ENCODE assay signal across 1 cellular context in genomic region chr1:6052543-6053205, GRCh38.
A peak's percentile ranks its signal among the peaks of the same experiment; 100 is the strongest.
TF ChIP-seq lines count a peak whose summit lies in the region.

No MANE protein-coding gene starts in this region.

TF ChIP-seq in H1, 55 proteins besides CTCF, POLR2A, EP300 and RAD21 (continued from another document):
- TF ChIP-seq YY1 (IDR thresholded peaks at IDR 0.05; ENCODE audit: low read depth, low read length) = no peak
- no peak for TF ChIP-seq KDM1A (IDR thresholded peaks at IDR 0.05; ENCODE audit: borderline replicate concordance, low read length)
- TF ChIP-seq SIRT6 (IDR thresholded peaks at IDR 0.05; ENCODE audit: low read length) = no peak
- no peak for TF ChIP-seq SUZ12 (IDR thresholded peaks at IDR 0.05; ENCODE audit: low read length)
- no peak for TF ChIP-seq NANOG (IDR thresholded peaks at IDR 0.05; ENCODE audit: insufficient read depth, low read depth, low read length, poor library complexity, severe bottlenecking)
- no peak for TF ChIP-seq SIX5 (IDR thresholded peaks at IDR 0.05; ENCODE audit: low read depth, low read length)
- TF ChIP-seq FOSL1 (IDR thresholded peaks at IDR 0.05; ENCODE audit: insufficient read depth, low read depth, low read length) = no peak
- no peak for TF ChIP-seq KDM4A (IDR thresholded peaks at IDR 0.05; ENCODE audit: low read depth, low read length, severe bottlenecking)
- no peak for TF ChIP-seq SRF (IDR thresholded peaks at IDR 0.05; ENCODE audit: low read depth, low read length)
- no peak for TF ChIP-seq JUND (IDR thresholded peaks at IDR 0.05; ENCODE audit: low read length)
- no peak for TF ChIP-seq TBP (IDR thresholded peaks at IDR 0.05; ENCODE audit: low read depth, low read length)
- TF ChIP-seq CBX8 (IDR thresholded peaks at IDR 0.05; ENCODE audit: borderline replicate concordance, low read depth, low read length) = no peak
- no peak for TF ChIP-seq SP2 (IDR thresholded peaks at IDR 0.05; ENCODE audit: low read length)
- no peak for TF ChIP-seq MAFK (IDR thresholded peaks at IDR 0.05; ENCODE audit: low read depth, low read length)
- no peak for TF ChIP-seq EZH2 (IDR thresholded peaks at IDR 0.05; ENCODE audit: low read depth, low read length, severe bottlenecking)
- TF ChIP-seq BRCA1 (IDR thresholded peaks at IDR 0.05; ENCODE audit: low read depth, low read length) = no peak
- no peak for TF ChIP-seq TCF12 (IDR thresholded peaks at IDR 0.05; ENCODE audit: low read depth, low read length)
- TF ChIP-seq NRF1 (IDR thresholded peaks at IDR 0.05; ENCODE audit: low read depth, low read length) = no peak
- TF ChIP-seq SAP30 (IDR thresholded peaks at IDR 0.05; ENCODE audit: insufficient read depth, insufficient replicate concordance, low read length) = peak; percentile 97
- no peak for TF ChIP-seq CREB1 (IDR thresholded peaks at IDR 0.05)
- TF ChIP-seq POLR2AphosphoS5 (IDR thresholded peaks at IDR 0.05; ENCODE audit: low read depth, low read length) = no peak
- no peak for TF ChIP-seq EGR1 (IDR thresholded peaks at IDR 0.05; ENCODE audit: borderline replicate concordance, low read depth, low read length)
- TF ChIP-seq PHF8 (conservative IDR thresholded peaks at IDR 0.05; ENCODE audit: low read depth, low read length) = no peak
- TF ChIP-seq TAF1 (IDR thresholded peaks at IDR 0.05; ENCODE audit: low read depth, low read length) = no peak
- TF ChIP-seq SIN3A (conservative IDR thresholded peaks at IDR 0.05 in 1 of 2, IDR thresholded peaks at IDR 0.05 in 1 of 2; ENCODE audit: low read depth in 1 of 2, low read length in 2 of 2) = peak; percentile 98 to 99
- no peak for TF ChIP-seq E2F6 (IDR thresholded peaks at IDR 0.05)
- TF ChIP-seq BACH1 (IDR thresholded peaks at IDR 0.05; ENCODE audit: low read length) = no peak
- TF ChIP-seq JUN (IDR thresholded peaks at IDR 0.05; ENCODE audit: low read depth, low read length) = no peak
- no peak for TF ChIP-seq RNF2 (IDR thresholded peaks at IDR 0.05; ENCODE audit: borderline replicate concordance, low read depth, low read length, missing control alignments, poor library complexity, severe bottlenecking)
- TF ChIP-seq CHD7 (IDR thresholded peaks at IDR 0.05; ENCODE audit: insufficient replicate concordance, low read length) = no peak
- 0 out of 2 replicates have a peak, but pooled peaks have one; percentile 63 for TF ChIP-seq SP4 (IDR thresholded peaks at IDR 0.05; ENCODE audit: low read length)
- no peak for TF ChIP-seq GABPA (IDR thresholded peaks at IDR 0.05; ENCODE audit: borderline replicate concordance, insufficient read depth, low read length)
- TF ChIP-seq HDAC6 (IDR thresholded peaks at IDR 0.05; ENCODE audit: low read depth, low read length) = no peak
- TF ChIP-seq MAX (IDR thresholded peaks at IDR 0.05) = peak; percentile 30; the same call in 1 of the 2 replicates
- no peak for TF ChIP-seq GTF2F1 (IDR thresholded peaks at IDR 0.05; ENCODE audit: borderline replicate concordance, low read depth, low read length)
- TF ChIP-seq TEAD4 (IDR thresholded peaks at IDR 0.05; ENCODE audit: low read depth, low read length) = no peak
- peak in 1 of 2 experiments; percentile 87; a peak in 2 of 4 replicates for TF ChIP-seq HDAC2 (IDR thresholded peaks at IDR 0.05; ENCODE audit: borderline replicate concordance in 1 of 2, low read depth in 2 of 2, low read length in 2 of 2)
- TF ChIP-seq RFX5 (IDR thresholded peaks at IDR 0.05; ENCODE audit: borderline replicate concordance, low read depth, low read length) = no peak
- TF ChIP-seq CHD2 (IDR thresholded peaks at IDR 0.05; ENCODE audit: low read length) = peak; percentile 37; the same call in 1 of the 2 replicates
- no peak for TF ChIP-seq CTBP2 (IDR thresholded peaks at IDR 0.05; ENCODE audit: borderline replicate concordance, insufficient read depth, insufficient read length, low read length)
- no peak for TF ChIP-seq SP1 (IDR thresholded peaks at IDR 0.05; ENCODE audit: low read depth, low read length)
- no peak for TF ChIP-seq CHD1 (IDR thresholded peaks at IDR 0.05; ENCODE audit: low read depth, low read length)
- TF ChIP-seq BCL11A (IDR thresholded peaks at IDR 0.05; ENCODE audit: low read depth in 2 of 2, low read length in 2 of 2) = no peak
